ENCODE assay signal across 1 cellular context in the genomic region with DNA sequence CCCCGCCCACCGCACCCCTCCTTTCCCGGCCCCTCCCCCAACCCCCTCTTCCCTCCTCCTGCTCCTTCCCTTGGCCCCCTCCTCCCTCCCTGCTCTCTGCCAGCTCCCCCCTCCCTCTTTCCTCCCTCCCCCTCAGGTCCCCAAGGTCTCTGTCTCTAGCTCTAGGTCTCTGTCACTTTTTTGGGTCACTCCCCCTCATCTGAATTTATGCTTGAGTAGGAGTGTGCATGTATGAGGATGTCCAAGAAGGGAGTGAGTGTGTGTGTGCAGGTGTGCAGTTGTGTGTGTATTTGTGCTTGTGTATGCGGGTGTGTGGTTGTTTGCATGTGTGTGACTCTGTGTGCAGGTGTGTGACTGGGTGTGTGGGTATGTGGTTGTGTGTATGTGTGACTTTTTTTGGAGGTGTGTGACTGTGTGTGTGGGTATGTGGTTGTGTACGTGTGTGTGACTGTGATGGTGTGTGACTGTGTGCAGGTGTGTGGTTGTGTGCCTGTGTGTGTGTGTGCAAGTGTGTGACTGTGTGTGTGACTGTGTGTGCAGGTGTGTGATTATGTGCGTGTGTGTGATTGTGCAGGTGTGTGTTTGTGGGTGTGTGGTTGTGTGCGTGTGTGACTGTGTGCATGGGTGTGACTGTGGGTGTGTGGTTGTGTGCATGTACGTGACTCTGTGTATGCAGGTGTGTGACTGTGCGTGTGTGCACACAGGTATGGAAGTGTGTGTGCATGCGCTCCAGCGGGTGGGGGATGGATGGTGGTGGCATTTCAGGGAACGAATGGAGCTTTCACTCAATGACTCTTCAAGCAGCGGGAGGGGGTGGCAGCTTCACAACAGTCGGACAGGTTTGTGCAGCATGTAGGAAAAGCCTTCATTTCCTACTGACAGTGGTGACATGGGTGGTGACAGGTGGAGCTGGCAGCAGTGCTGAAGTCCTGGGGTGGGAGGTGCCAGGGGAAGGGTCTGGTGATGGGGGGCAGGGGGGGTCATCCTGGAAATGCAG.
TF ChIP-seq lines count a peak whose summit lies in the region.

No MANE protein-coding gene starts in this region.

TF ChIP-seq in SK-N-SH, 30 proteins besides CTCF, POLR2A, EP300 and RAD21 (continued from another document):
- TF ChIP-seq, protein P1, sequence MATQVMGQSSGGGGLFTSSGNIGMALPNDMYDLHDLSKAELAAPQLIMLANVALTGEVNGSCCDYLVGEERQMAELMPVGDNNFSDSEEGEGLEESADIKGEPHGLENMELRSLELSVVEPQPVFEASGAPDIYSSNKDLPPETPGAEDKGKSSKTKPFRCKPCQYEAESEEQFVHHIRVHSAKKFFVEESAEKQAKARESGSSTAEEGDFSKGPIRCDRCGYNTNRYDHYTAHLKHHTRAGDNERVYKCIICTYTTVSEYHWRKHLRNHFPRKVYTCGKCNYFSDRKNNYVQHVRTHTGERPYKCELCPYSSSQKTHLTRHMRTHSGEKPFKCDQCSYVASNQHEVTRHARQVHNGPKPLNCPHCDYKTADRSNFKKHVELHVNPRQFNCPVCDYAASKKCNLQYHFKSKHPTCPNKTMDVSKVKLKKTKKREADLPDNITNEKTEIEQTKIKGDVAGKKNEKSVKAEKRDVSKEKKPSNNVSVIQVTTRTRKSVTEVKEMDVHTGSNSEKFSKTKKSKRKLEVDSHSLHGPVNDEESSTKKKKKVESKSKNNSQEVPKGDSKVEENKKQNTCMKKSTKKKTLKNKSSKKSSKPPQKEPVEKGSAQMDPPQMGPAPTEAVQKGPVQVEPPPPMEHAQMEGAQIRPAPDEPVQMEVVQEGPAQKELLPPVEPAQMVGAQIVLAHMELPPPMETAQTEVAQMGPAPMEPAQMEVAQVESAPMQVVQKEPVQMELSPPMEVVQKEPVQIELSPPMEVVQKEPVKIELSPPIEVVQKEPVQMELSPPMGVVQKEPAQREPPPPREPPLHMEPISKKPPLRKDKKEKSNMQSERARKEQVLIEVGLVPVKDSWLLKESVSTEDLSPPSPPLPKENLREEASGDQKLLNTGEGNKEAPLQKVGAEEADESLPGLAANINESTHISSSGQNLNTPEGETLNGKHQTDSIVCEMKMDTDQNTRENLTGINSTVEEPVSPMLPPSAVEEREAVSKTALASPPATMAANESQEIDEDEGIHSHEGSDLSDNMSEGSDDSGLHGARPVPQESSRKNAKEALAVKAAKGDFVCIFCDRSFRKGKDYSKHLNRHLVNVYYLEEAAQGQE (IDR thresholded peaks at IDR 0.05; ENCODE audit: low read depth, low read length): no peak
